In the genomic region with DNA sequence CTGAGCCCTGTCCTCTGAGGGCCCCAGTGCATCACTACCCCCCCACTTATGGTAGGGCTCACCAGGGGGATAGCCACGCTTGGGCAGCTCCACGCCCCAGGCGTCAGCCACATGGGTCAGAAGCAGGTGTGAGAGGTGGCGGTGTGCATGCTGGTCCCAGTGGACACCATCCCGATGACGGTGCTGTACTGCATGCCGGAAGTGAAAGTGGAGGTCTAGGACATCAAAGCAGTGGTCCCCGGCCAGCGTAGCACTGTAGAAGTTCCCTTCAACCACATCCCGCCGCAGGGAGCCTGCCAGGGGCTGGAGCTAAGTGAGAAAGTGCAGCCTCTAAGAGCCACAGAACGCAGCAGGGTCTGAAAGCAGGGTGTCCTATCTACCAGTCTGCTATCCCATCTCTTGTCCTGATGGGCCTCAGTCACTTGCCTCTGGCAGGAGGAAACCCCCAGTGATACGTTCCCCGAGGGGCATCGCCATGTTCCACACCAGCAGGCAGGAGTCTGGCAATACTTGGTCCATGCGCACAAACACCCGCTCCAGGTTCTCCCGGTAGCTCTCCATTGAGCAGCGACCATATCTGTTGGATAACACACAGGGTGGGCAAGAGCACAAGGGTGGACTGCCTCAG, we compare ENCODE assay signal across 16 cellular contexts. TPM values are rescaled to one million over a fixed set of nuclear protein-coding genes. Genes with fewer than 3 reads are reported as not detected.
DNase-seq lines count a peak whose midpoint lies in the region; ATAC-seq and TF ChIP-seq lines count a peak whose summit lies in the region.
"Had no signal": no experiment of that assay in that cellular context is flagged by ENCODE, and none has a peak within 500 bp of the region (broad histone marks: within the 10 kb centered on the region; RNA-seq: fewer than 3 reads in every experiment).

No MANE protein-coding gene starts in this region.

- ATAC-seq in natural killer cell, result no peak
- no peak for ATAC-seq in natural killer cell treated with Interleukin-12 subunit alpha and Interleukin-12 subunit beta and Interleukin-15 and Interleukin-18, amount 100 ng/mL, for 72 hours
- ATAC-seq in memory B cell (ENCODE audit: low read depth), result no peak
- ATAC-seq in WTC11, result no peak
- ATAC-seq: left ventricle myocardium superior had no signal

- H3K4me3 Mint-ChIP-seq in natural killer cell (peak overlapping the region; percentile 52), IgD-negative memory B cell (peak overlapping the region; percentile 27 to 79 (median 62)), memory B cell (peak overlapping the region; percentile 46), WTC11 (no peak overlapping the region)
- no peak overlapping the region for H3K4me3 Mint-ChIP-seq in natural killer cell treated with Interleukin-12 subunit alpha and Interleukin-12 subunit beta and Interleukin-15 and Interleukin-18, amount 100 ng/mL, for 72 hours

- peaks cover 3% of the 10 kb centered on the region for H3F3A ChIP-seq in SK-N-SH (replicated peaks; ENCODE audit: insufficient read depth)

- H3K9me2 ChIP-seq in SK-N-SH, result no peaks in the 10 kb centered on the region

- peaks cover 9 to 18% of the 10 kb centered on the region in 2 experiments; a peak in 3 of 4 replicates for H3K4me1 ChIP-seq in SK-N-SH (ENCODE audit: control insufficient read depth in 1 of 2, insufficient read depth in 2 of 2, low read depth in 1 of 2, low read length in 1 of 2)
- H3K4me1 ChIP-seq: BE2C had no signal

- TF ChIP-seq CTCF in natural killer cell (IDR thresholded peaks at IDR 0.05) (no peak), SK-N-SH (IDR thresholded peaks at IDR 0.05) (no peak), WTC11 (IDR thresholded peaks at IDR 0.05) (no peak)

- no peak overlapping the region for H3K4me3 ChIP-seq in SK-N-SH (ENCODE audit: low read depth in 2 of 2, low read length in 1 of 2)

- intact Hi-C loops in natural killer cell (cut with micrococcal nuclease), result no loop called here

- H3K36me3 ChIP-seq in SK-N-SH (replicated peaks in 1 of 2; ENCODE audit: control insufficient read depth in 1 of 2, insufficient read depth in 2 of 2, low read length in 1 of 2), result peaks cover 0 to 20% of the 10 kb centered on the region in 2 experiments

- H3K36me3 Mint-ChIP-seq in natural killer cell (no peaks in the 10 kb centered on the region), IgD-negative memory B cell (no peaks in the 10 kb centered on the region), memory B cell (peaks cover 2% of the 10 kb centered on the region), WTC11 (peaks cover 11% of the 10 kb centered on the region)
- peaks cover 27% of the 10 kb centered on the region for H3K36me3 Mint-ChIP-seq in natural killer cell treated with Interleukin-12 subunit alpha and Interleukin-12 subunit beta and Interleukin-15 and Interleukin-18, amount 100 ng/mL, for 72 hours

- H3K9ac ChIP-seq in SK-N-SH, result no peak overlapping the region

- no peak for TF ChIP-seq EP300 in SK-N-SH (IDR thresholded peaks at IDR 0.05; ENCODE audit: borderline replicate concordance in 1 of 2, low read depth in 1 of 2, low read length in 1 of 2)

- no peak overlapping the region for H3K27ac Mint-ChIP-seq in natural killer cell
- no peak overlapping the region for H3K27ac Mint-ChIP-seq in natural killer cell treated with Interleukin-12 subunit alpha and Interleukin-12 subunit beta and Interleukin-15 and Interleukin-18, amount 100 ng/mL, for 72 hours
- peak overlapping the region in 2 of 3 donors; percentile 74 to 75 for H3K27ac Mint-ChIP-seq in IgD-negative memory B cell
- peak overlapping the region; percentile 43 for H3K27ac Mint-ChIP-seq in memory B cell
- no peak overlapping the region for H3K27ac Mint-ChIP-seq in WTC11

- no peaks in the 10 kb centered on the region for H3K27me3 ChIP-seq in SK-N-SH (ENCODE audit: insufficient read depth)
- H3K27me3 ChIP-seq: BE2C had no signal

- no peak overlapping the region for H3K27ac ChIP-seq in SK-N-SH (ENCODE audit: low read depth in 2 of 2, low read length in 1 of 2)
- H3K27ac ChIP-seq: WERI-Rb-1 had no signal

- H2AFZ ChIP-seq in SK-N-SH (ENCODE audit: low read depth), result no peak overlapping the region

- POLR2A ChIA-PET in SK-N-SH (lab: Yijun Ruan, JAX), result no interaction called here
- POLR2A ChIA-PET in WTC11 (lab: Charles Lee), result no interaction called here

- H3K79me2 ChIP-seq in SK-N-SH (ENCODE audit: insufficient read depth), result peaks cover 26% of the 10 kb centered on the region; the same call in 1 of the 2 replicates

- no peaks in the 10 kb centered on the region for H3K9me3 ChIP-seq in SK-N-SH
- H3K9me3 ChIP-seq: BE2C had no signal

- TF ChIP-seq RAD21 in SK-N-SH (IDR thresholded peaks at IDR 0.05; ENCODE audit: low read length), result no peak

- CTCF ChIA-PET in SK-N-SH (lab: Yijun Ruan, JAX) (interaction anchor here (1.5 to 3.8 kb wide), 2 partner anchors 14 to 17 kb away, joined by 3 to 12 read pairs; no protein-coding TSS in a partner anchor), WTC11 (lab: Charles Lee) (interaction anchor here (1.4 to 2.0 kb wide), 2 partner anchors 13 to 37 kb away, joined by 4 read pairs; a partner anchor contains a TSS)

- DNase-seq in natural killer cell (no peak), memory B cell (ENCODE audit: low spot score in 2 of 2) (no peak), SK-N-SH (no peak), WTC11 (ENCODE audit: low spot score) (no peak)
- DNase-seq in natural killer cell treated with Interleukin-12 subunit alpha and Interleukin-12 subunit beta and Interleukin-15 and Interleukin-18, amount 100 ng/mL, for 72 hours (ENCODE audit: low spot score), result no peak
- DNase-seq in stimulated activated CD4-positive, alpha-beta T cell treated with anti-CD3 and anti-CD28 coated beads, Interleukin-2, amount 100 ng/mL, for 48 hours, result no peak
- DNase-seq: amygdala, BE2C, DMS79, foreskin fibroblast, left ventricle myocardium superior, NCI-H1048, retina, WERI-Rb-1 had no signal

- H3K9me3 Mint-ChIP-seq in natural killer cell (no peaks in the 10 kb centered on the region), IgD-negative memory B cell (no peaks in the 10 kb centered on the region), memory B cell (no peaks in the 10 kb centered on the region), WTC11 (peaks cover 5% of the 10 kb centered on the region)
- H3K9me3 Mint-ChIP-seq in natural killer cell treated with Interleukin-12 subunit alpha and Interleukin-12 subunit beta and Interleukin-15 and Interleukin-18, amount 100 ng/mL, for 72 hours, result no peaks in the 10 kb centered on the region

- H3K27me3 Mint-ChIP-seq in natural killer cell (ENCODE audit: low read depth in 2 of 2), result no peaks in the 10 kb centered on the region
- H3K27me3 Mint-ChIP-seq in natural killer cell treated with Interleukin-12 subunit alpha and Interleukin-12 subunit beta and Interleukin-15 and Interleukin-18, amount 100 ng/mL, for 72 hours, result no peaks in the 10 kb centered on the region
- H3K27me3 Mint-ChIP-seq in IgD-negative memory B cell, result no peaks in the 10 kb centered on the region
- H3K27me3 Mint-ChIP-seq in memory B cell, result no peaks in the 10 kb centered on the region
- peaks cover 27% of the 10 kb centered on the region for H3K27me3 Mint-ChIP-seq in WTC11 (ENCODE audit: low read depth)

- WGBS in SK-N-SH (ENCODE audit: low lambda C conversion rate), result 97% methylated on average over 9 of the region's 19 CpGs

- no peaks in the 10 kb centered on the region for H4K20me1 ChIP-seq in SK-N-SH (ENCODE audit: insufficient read depth)

- no peak overlapping the region for H3K4me2 ChIP-seq in SK-N-SH

- H3K4me1 Mint-ChIP-seq in natural killer cell (peaks cover 14 to 36% of the 10 kb centered on the region in 2 donors), IgD-negative memory B cell (peaks cover 6 to 18% (median 10%) of the 10 kb centered on the region in 3 donors), memory B cell (peaks cover 17% of the 10 kb centered on the region), WTC11 (peaks cover 8% of the 10 kb centered on the region)
- peaks cover 17 to 36% of the 10 kb centered on the region in 2 donors for H3K4me1 Mint-ChIP-seq in natural killer cell treated with Interleukin-12 subunit alpha and Interleukin-12 subunit beta and Interleukin-15 and Interleukin-18, amount 100 ng/mL, for 72 hours (ENCODE audit: low read depth in 2 of 2)

RNA-seq across cellular contexts. Expression of a gene that starts 2.2 kb away (rescaled TPM):
- 10 to 100 TPM; 70.3 to 76.5 (median 71.1) TPM for total RNA-seq in natural killer cell
- total RNA-seq in natural killer cell treated with Interleukin-12 subunit alpha and Interleukin-12 subunit beta and Interleukin-15 and Interleukin-18, amount 100 ng/mL, for 72 hours, result 10 to 100 TPM; 53.8 to 62.6 TPM
- polyA plus RNA-seq in IgD-negative memory B cell, result 18.2 TPM
- polyA plus RNA-seq in SK-N-SH (2012; rRNA removed), result 65.2 and 73.6 TPM in 2 replicates
- polyA plus RNA-seq in SK-N-SH (2012; cell fraction: cytosol; rRNA removed), result 16.3 and 21.7 TPM in 2 replicates
- 566 and 689 TPM in 2 replicates for polyA plus RNA-seq in SK-N-SH (2012; cell fraction: nucleus; rRNA removed)
- total RNA-seq in WTC11 (2021), result 19.7 to 37.0 TPM (median 33.5 TPM) in 3 replicates

RNA-seq across cellular contexts. Expression of a gene that starts 2.3 kb away (rescaled TPM):
- total RNA-seq in natural killer cell (100 to 1,000 TPM; 108 to 118 (median 109) TPM), WTC11 (2021) (26.2 to 29.1 TPM (median 27.8 TPM) in 3 replicates)
- total RNA-seq in natural killer cell treated with Interleukin-12 subunit alpha and Interleukin-12 subunit beta and Interleukin-15 and Interleukin-18, amount 100 ng/mL, for 72 hours, result 100 to 1,000 TPM in 1 of 2 donors, 10 to 100 TPM in 1; 88.0 to 101 TPM
- polyA plus RNA-seq in IgD-negative memory B cell (22.4 TPM), SK-N-SH (2012; rRNA removed) (62.0 and 78.4 TPM in 2 replicates)
- 25.1 and 33.3 TPM in 2 replicates for polyA plus RNA-seq in SK-N-SH (2012; cell fraction: cytosol; rRNA removed)
- polyA plus RNA-seq in SK-N-SH (2012; cell fraction: nucleus; rRNA removed), result 293 and 305 TPM in 2 replicates

RNA-seq across cellular contexts. Expression of a gene that starts 22.1 kb away (rescaled TPM):
- not detected for total RNA-seq in natural killer cell
- total RNA-seq in natural killer cell treated with Interleukin-12 subunit alpha and Interleukin-12 subunit beta and Interleukin-15 and Interleukin-18, amount 100 ng/mL, for 72 hours, result not detected
- polyA plus RNA-seq in IgD-negative memory B cell, result not detected
- 0.02 and 0.10 TPM in 2 replicates for polyA plus RNA-seq in SK-N-SH (2012; rRNA removed)
- polyA plus RNA-seq in SK-N-SH (2012; cell fraction: cytosol; rRNA removed), result 0.03 and 0.05 TPM in 2 replicates
- 0.46 and 0.64 TPM in 2 replicates for polyA plus RNA-seq in SK-N-SH (2012; cell fraction: nucleus; rRNA removed)
- total RNA-seq in WTC11 (2021), result not detected in 3 replicates
- total RNA-seq: cerebellum, left ventricle myocardium superior had no signal

RNA-seq across cellular contexts. Expression of a gene that starts 23.5 kb away (rescaled TPM):
- total RNA-seq in natural killer cell (not detected), WTC11 (2021) (not detected in 3 replicates)
- total RNA-seq in natural killer cell treated with Interleukin-12 subunit alpha and Interleukin-12 subunit beta and Interleukin-15 and Interleukin-18, amount 100 ng/mL, for 72 hours, result not detected
- polyA plus RNA-seq in IgD-negative memory B cell (not detected), SK-N-SH (2012; rRNA removed) (1.1 and 1.2 TPM in 2 replicates)
- 0.17 and 0.87 TPM in 2 replicates for polyA plus RNA-seq in SK-N-SH (2012; cell fraction: cytosol; rRNA removed)
- 0.34 and 0.79 TPM in 2 replicates for polyA plus RNA-seq in SK-N-SH (2012; cell fraction: nucleus; rRNA removed)
- total RNA-seq: cerebellum, left ventricle myocardium superior had no signal

RNA-seq across cellular contexts. Expression of a gene that starts 35.0 kb away (rescaled TPM):
- total RNA-seq in natural killer cell (100 to 1,000 TPM; 125 to 172 (median 141) TPM), WTC11 (2021) (43.8 to 48.8 TPM (median 47.2 TPM) in 3 replicates)
- total RNA-seq in natural killer cell treated with Interleukin-12 subunit alpha and Interleukin-12 subunit beta and Interleukin-15 and Interleukin-18, amount 100 ng/mL, for 72 hours, result 10 to 100 TPM; 50.4 to 76.0 TPM
- polyA plus RNA-seq in IgD-negative memory B cell (22.1 TPM), SK-N-SH (2012; rRNA removed) (47.6 and 55.4 TPM in 2 replicates)
- polyA plus RNA-seq in SK-N-SH (2012; cell fraction: cytosol; rRNA removed), result 62.0 and 65.9 TPM in 2 replicates
- polyA plus RNA-seq in SK-N-SH (2012; cell fraction: nucleus; rRNA removed), result 45.0 and 59.2 TPM in 2 replicates

Comparison
In these comparisons a context has a peak if more than half of its experiments do, and no peak if none do; other contexts are left out.
1. H3K4me3 Mint-ChIP-seq: peak in natural killer cell (single experiment), IgD-negative memory B cell (4 of 4) and memory B cell (single experiment); none in natural killer cell treated with Interleukin-12 subunit alpha and Interleukin-12 subunit beta and Interleukin-15 and Interleukin-18, amount 100 ng/mL, for 72 hours (single experiment) and WTC11 (single experiment).
2. H3K27ac Mint-ChIP-seq: peak in IgD-negative memory B cell (2 of 3) and memory B cell (single experiment); none in natural killer cell (0 of 2), natural killer cell treated with Interleukin-12 subunit alpha and Interleukin-12 subunit beta and Interleukin-15 and Interleukin-18, amount 100 ng/mL, for 72 hours (0 of 2) and WTC11 (single experiment).